In the genomic region with DNA sequence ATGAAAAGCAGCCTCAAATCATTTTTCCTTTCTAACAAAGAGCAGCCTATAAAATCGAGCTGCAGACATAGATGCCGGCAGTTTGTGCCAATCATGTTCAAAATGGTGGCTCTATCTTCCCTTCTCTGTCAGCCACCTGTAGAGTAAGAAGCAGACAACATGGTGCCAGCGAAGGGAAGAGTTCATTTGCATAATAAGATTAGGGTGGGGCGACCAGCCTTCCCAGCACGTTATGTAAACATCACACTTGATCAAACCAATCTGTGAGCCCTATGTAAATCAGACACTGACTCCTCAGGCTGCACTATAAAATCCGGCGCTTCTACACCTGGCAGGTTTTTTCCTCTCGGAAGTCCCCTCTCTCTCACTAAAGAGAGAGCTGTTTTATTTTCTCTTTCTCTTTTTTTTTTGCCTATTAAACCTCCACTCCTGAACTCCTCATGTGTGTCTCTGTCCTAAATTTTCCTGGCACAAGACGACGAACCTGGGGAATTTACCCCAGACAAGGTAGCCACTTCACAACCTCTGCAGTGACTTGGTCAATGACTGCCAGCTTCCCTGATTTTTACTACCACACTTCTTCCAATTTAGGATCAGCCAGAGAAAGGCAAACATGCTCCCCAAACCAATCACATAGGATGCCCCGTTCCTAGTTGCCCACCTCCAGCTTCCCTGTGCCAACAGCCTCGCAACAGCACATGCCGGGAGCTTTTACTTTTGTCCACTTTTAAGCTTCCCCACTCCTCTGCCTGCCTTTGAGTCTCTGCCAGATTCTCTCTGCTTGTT, we compare ENCODE assay signal across 23 cellular contexts. TPM values are rescaled to one million over a fixed set of nuclear protein-coding genes. Genes with fewer than 3 reads are reported as not detected.
DNase-seq lines count a peak whose midpoint lies in the region; ATAC-seq, FAIRE-seq and TF ChIP-seq lines count a peak whose summit lies in the region.
"Had no signal": no experiment of that assay in that cellular context is flagged by ENCODE, and none has a peak within 500 bp of the region (broad histone marks: within the 10 kb centered on the region; RNA-seq: fewer than 3 reads in every experiment).

No MANE protein-coding gene starts in this region.

- intact Hi-C loops in dorsolateral prefrontal cortex (cut with DNase I): no loop called here

- H3K27me3 Mint-ChIP-seq in endothelial cell (ENCODE audit: unreplicated experiment): peaks cover 2% of the 10 kb centered on the region
- no peaks in the 10 kb centered on the region for H3K27me3 Mint-ChIP-seq in stimulated activated memory B cell treated with anti-CD40 and anti-IgM and Interleukin-4, amounts not matched to agents 10 μg/mL and 1 μg/mL and 100 μg/mL, for 72 hours
- H3K27me3 Mint-ChIP-seq in activated T-cell treated with anti-CD3 and anti-CD28 coated beads, Interleukin-2, amount 50 U/mL, for 24 hours: no peaks in the 10 kb centered on the region
- H3K27me3 Mint-ChIP-seq: naive B cell had no signal

- H3K27me3 ChIP-seq in dorsolateral prefrontal cortex: no peaks in the 10 kb centered on the region
- H3K27me3 ChIP-seq: adrenal gland, cardiac muscle cell, pancreas had no signal

- no peaks in the 10 kb centered on the region for H3K9me3 Mint-ChIP-seq in endothelial cell (ENCODE audit: unreplicated experiment)
- no peaks in the 10 kb centered on the region for H3K9me3 Mint-ChIP-seq in stimulated activated memory B cell treated with anti-CD40 and anti-IgM and Interleukin-4, amounts not matched to agents 10 μg/mL and 1 μg/mL and 100 μg/mL, for 72 hours
- no peaks in the 10 kb centered on the region for H3K9me3 Mint-ChIP-seq in activated T-cell treated with anti-CD3 and anti-CD28 coated beads, Interleukin-2, amount 50 U/mL, for 24 hours
- H3K9me3 Mint-ChIP-seq: activated T-helper 2 cell treated with anti-CD3 and anti-CD28 coated beads, Interferon-gamma antibody, Interleukin-2, Interleukin-4, amounts not matched to agents 10 μg/mL and 5 μg/mL and 100 μg/mL, durations not matched to agents 14 hours and 24 hours and 36 hours; immature natural killer cell; naive B cell had no signal

- ATAC-seq in stimulated activated memory B cell treated with anti-CD40 and anti-IgM and Interleukin-4, amounts not matched to agents 10 μg/mL and 1 μg/mL and 100 μg/mL, for 72 hours: no peak
- ATAC-seq: lower lobe of right lung, pancreas had no signal

- TF ChIP-seq POLR2A in GM12892 (IDR thresholded peaks at IDR 0.05; ENCODE audit: low read depth, low read length): no peak

- peaks cover 33% of the 10 kb centered on the region for H3K36me3 Mint-ChIP-seq in endothelial cell (ENCODE audit: low read depth, unreplicated experiment)
- peaks cover 35% of the 10 kb centered on the region for H3K36me3 Mint-ChIP-seq in stimulated activated memory B cell treated with anti-CD40 and anti-IgM and Interleukin-4, amounts not matched to agents 10 μg/mL and 1 μg/mL and 100 μg/mL, for 72 hours
- H3K36me3 Mint-ChIP-seq in activated T-cell treated with anti-CD3 and anti-CD28 coated beads, Interleukin-2, amount 50 U/mL, for 24 hours (ENCODE audit: low read depth): peaks cover 66% of the 10 kb centered on the region

- peak; percentile 72 for DNase-seq in Caki2 (ENCODE audit: low read depth)
- peak; percentile 95 for DNase-seq in NCI-H1105 (lab: John Stamatoyannopoulos, UW)
- DNase-seq in NCI-H524 treated with DMSO at 0.1 percent for 48 hours (lab: John Stamatoyannopoulos, UW): peak; percentile 72
- no peak for DNase-seq in endothelial cell (ENCODE audit: low spot score)
- DNase-seq in dorsolateral prefrontal cortex: no peak
- DNase-seq in GM12892 (ENCODE audit: insufficient read length): no peak
- no peak for DNase-seq in activated T-cell treated with anti-CD3 and anti-CD28 coated beads, Interleukin-2, amount 50 U/mL, for 24 hours
- DNase-seq: activated CD8-positive, alpha-beta memory T cell treated with anti-CD3 and anti-CD28 coated beads for 24 hours; adrenal gland; effector CD4-positive, alpha-beta T cell; GDM1; glutamatergic neuron; immature natural killer cell; lower lobe of right lung; naive B cell; NCI-H2081 treated with DMSO at 0.1 percent for 48 hours; pancreas; stimulated activated CD4-positive, alpha-beta T cell treated with anti-CD3 and anti-CD28 coated beads, Interleukin-1b, Interleukin-23, amount 100 ng/mL, for 48 hours; T-helper 2 cell had no signal

- in situ Hi-C loops in Caki2 (cut with HindIII; ENCODE audit: low pct_unique_long_range_greater_than_20kb, low sequenced_read_pairs): no loop called here

- TF ChIP-seq CTCF in endothelial cell (IDR thresholded peaks at IDR 0.05; ENCODE audit: unreplicated experiment) (no peak), dorsolateral prefrontal cortex (IDR thresholded peaks at IDR 0.05 in 54 of 56, conservative IDR thresholded peaks at IDR 0.05 in 2 of 56; ENCODE audit: low read depth in 1 of 56, partially characterized antibody in 56 of 56) (no peak)

- no peak overlapping the region for H3K27ac ChIP-seq in dorsolateral prefrontal cortex
- H3K27ac ChIP-seq: adrenal gland, cardiac muscle cell, lower lobe of right lung, pancreas had no signal

- no peak for FAIRE-seq in GM12892 (lab: Jason Lieb, UNC)
- FAIRE-seq: H54, pancreas had no signal

- H3K4me3 Mint-ChIP-seq in endothelial cell (ENCODE audit: unreplicated experiment): peak overlapping the region; percentile 10
- no peak overlapping the region for H3K4me3 Mint-ChIP-seq in stimulated activated memory B cell treated with anti-CD40 and anti-IgM and Interleukin-4, amounts not matched to agents 10 μg/mL and 1 μg/mL and 100 μg/mL, for 72 hours
- H3K4me3 Mint-ChIP-seq in activated T-cell treated with anti-CD3 and anti-CD28 coated beads, Interleukin-2, amount 50 U/mL, for 24 hours: no peak overlapping the region
- H3K4me3 Mint-ChIP-seq: immature natural killer cell had no signal

- no peaks in the 10 kb centered on the region for H3K4me1 Mint-ChIP-seq in endothelial cell (ENCODE audit: unreplicated experiment)
- no peaks in the 10 kb centered on the region for H3K4me1 Mint-ChIP-seq in stimulated activated memory B cell treated with anti-CD40 and anti-IgM and Interleukin-4, amounts not matched to agents 10 μg/mL and 1 μg/mL and 100 μg/mL, for 72 hours
- H3K4me1 Mint-ChIP-seq in activated T-cell treated with anti-CD3 and anti-CD28 coated beads, Interleukin-2, amount 50 U/mL, for 24 hours (ENCODE audit: low read depth): peaks cover 2% of the 10 kb centered on the region
- H3K4me1 Mint-ChIP-seq: immature natural killer cell had no signal

- no peak overlapping the region for H3K27ac Mint-ChIP-seq in endothelial cell (ENCODE audit: unreplicated experiment)
- H3K27ac Mint-ChIP-seq in stimulated activated memory B cell treated with anti-CD40 and anti-IgM and Interleukin-4, amounts not matched to agents 10 μg/mL and 1 μg/mL and 100 μg/mL, for 72 hours: no peak overlapping the region
- no peak overlapping the region for H3K27ac Mint-ChIP-seq in activated T-cell treated with anti-CD3 and anti-CD28 coated beads, Interleukin-2, amount 50 U/mL, for 24 hours
- H3K27ac Mint-ChIP-seq: activated T-helper 2 cell treated with anti-CD3 and anti-CD28 coated beads, Interferon-gamma antibody, Interleukin-2, Interleukin-4, amounts not matched to agents 10 μg/mL and 5 μg/mL and 100 μg/mL, durations not matched to agents 14 hours and 24 hours and 36 hours had no signal

- no peak overlapping the region for H3K4me3 ChIP-seq in dorsolateral prefrontal cortex
- H3K4me3 ChIP-seq: adrenal gland, cardiac muscle cell, lower lobe of right lung, pancreas had no signal

RNA-seq across cellular contexts. Expression of a gene that starts 12.9 kb away (rescaled TPM):
- total RNA-seq in Caki2 (2014; rRNA removed; shearing (Covaris generic); ENCODE audit: low replicate concordance): 11.7 and 14.0 TPM in 2 replicates
- total RNA-seq in endothelial cell (ENCODE audit: unreplicated experiment) (13.7 TPM), dorsolateral prefrontal cortex (10 to 100 TPM in 118 of 120 experiments, 1 to 10 TPM in 2; 8.8 to 28.6 (median 17.3) TPM)
- 11.5 TPM for polyA plus RNA-seq in GM12892 (2012; ENCODE audit: missing spikeins)

RNA-seq across cellular contexts. Expression of a gene that starts 13.2 kb away (rescaled TPM):
- 10.1 and 11.6 TPM in 2 replicates for total RNA-seq in Caki2 (2014; rRNA removed; shearing (Covaris generic); ENCODE audit: low replicate concordance)
- total RNA-seq in endothelial cell (ENCODE audit: unreplicated experiment) (14.9 TPM), dorsolateral prefrontal cortex (10 to 100 TPM; 13.3 to 38.5 (median 24.4) TPM)
- 13.7 TPM for polyA plus RNA-seq in GM12892 (2012; ENCODE audit: missing spikeins)

RNA-seq across cellular contexts. Expression of a gene that starts 19.5 kb away (rescaled TPM):
- 1.1 and 2.5 TPM in 2 replicates for total RNA-seq in Caki2 (2014; rRNA removed; shearing (Covaris generic); ENCODE audit: low replicate concordance)
- total RNA-seq in endothelial cell (ENCODE audit: unreplicated experiment) (0.64 TPM), dorsolateral prefrontal cortex (1 to 10 TPM; 2.5 to 7.7 (median 4.4) TPM)
- 0.45 TPM for polyA plus RNA-seq in GM12892 (2012; ENCODE audit: missing spikeins)

Comparison
In these comparisons a context has a peak if more than half of its experiments do, and no peak if none do; other contexts are left out.
1. DNase-seq: peak in Caki2 (single experiment), NCI-H1105 (single experiment) and NCI-H524 treated with DMSO at 0.1 percent for 48 hours (single experiment); none in endothelial cell (single experiment), dorsolateral prefrontal cortex (0 of 10), GM12892 (single experiment) and activated T-cell treated with anti-CD3 and anti-CD28 coated beads, Interleukin-2, amount 50 U/mL, for 24 hours (single experiment).